ENCODE assay signal across 9 cellular contexts in genomic region chr14:93648440-93649168, GRCh38.
DNase-seq lines count a peak whose midpoint lies in the region; ATAC-seq and TF ChIP-seq lines count a peak whose summit lies in the region.
"Had no signal": no experiment of that assay in that cellular context is flagged by ENCODE, and none has a peak within 500 bp of the region (broad histone marks: within the 10 kb centered on the region; RNA-seq: fewer than 3 reads in every experiment).

No MANE protein-coding gene starts in this region.

- 53 to 59% methylated on average over 5 of the region's 5 CpGs for WGBS in heart right ventricle, 2 donors
- WGBS in right cardiac atrium: 56% methylated on average over 5 of the region's 5 CpGs

- no peaks in the 10 kb centered on the region for H3K36me3 ChIP-seq in heart right ventricle
- no peaks in the 10 kb centered on the region for H3K36me3 ChIP-seq in ascending aorta
- H3K36me3 ChIP-seq: pancreas had no signal

- H3K4me3 ChIP-seq in heart right ventricle (no peak overlapping the region), right cardiac atrium (ENCODE audit: low read length) (no peak overlapping the region), ascending aorta (no peak overlapping the region)
- H3K4me3 ChIP-seq: pancreas had no signal

- H3K27me3 ChIP-seq in heart right ventricle (peaks cover 0 to 4% (median 0%) of the 10 kb centered on the region in 7 donors), right cardiac atrium (ENCODE audit: control insufficient read depth, insufficient read depth) (no peaks in the 10 kb centered on the region), ascending aorta (no peaks in the 10 kb centered on the region)
- H3K27me3 ChIP-seq: pancreas had no signal

- no peak for DNase-seq in heart right ventricle
- DNase-seq in right cardiac atrium: no peak
- DNase-seq in NCI-H748 treated with DMSO at 0.1 percent for 48 hours (lab: John Stamatoyannopoulos, UW): peak; percentile 32
- DNase-seq in cerebellar cortex (ENCODE audit: low spot score): peak; percentile 39
- DNase-seq in stimulated activated CD8-positive, alpha-beta memory T cell treated with anti-CD3 and anti-CD28 coated beads, Interleukin-7, amount 100 ng/mL, for 24 hours (ENCODE audit: low read depth): peak; percentile 2
- DNase-seq in NCI-H1930 (lab: John Stamatoyannopoulos, UW): no peak
- no peak for DNase-seq in cortex of kidney (lab: John Stamatoyannopoulos, UW)
- DNase-seq in ascending aorta (ENCODE audit: low spot score in 2 of 2): no peak
- DNase-seq: pancreas had no signal

- H3K9me3 ChIP-seq in heart right ventricle (peaks cover 0 to 5% (median 0%) of the 10 kb centered on the region in 11 donors), right cardiac atrium (ENCODE audit: control insufficient read depth, low read length) (no peaks in the 10 kb centered on the region), ascending aorta (no peaks in the 10 kb centered on the region)
- H3K9me3 ChIP-seq: pancreas had no signal

- peak in 2 of 8 donors; percentile 46 to 57 for ATAC-seq in heart right ventricle
- ATAC-seq in right cardiac atrium: no peak

- H3K4me1 ChIP-seq in heart right ventricle: no peaks in the 10 kb centered on the region
- no peaks in the 10 kb centered on the region for H3K4me1 ChIP-seq in right cardiac atrium (ENCODE audit: control insufficient read depth, insufficient read depth, low read length)
- H3K4me1 ChIP-seq in ascending aorta: no peaks in the 10 kb centered on the region
- H3K4me1 ChIP-seq: pancreas had no signal

- intact Hi-C loops in heart right ventricle (cut with DNase I) (no loop called here), right cardiac atrium (cut with DNase I) (loop anchor here in 1 of 4 donors (5.0 kb wide), 1 partner anchor 254 kb away; no protein-coding TSS in a partner anchor), ascending aorta (cut with DNase I) (no loop called here)

- H3K27ac ChIP-seq in heart right ventricle (no peak overlapping the region), right cardiac atrium (ENCODE audit: low read length) (no peak overlapping the region), ascending aorta (no peak overlapping the region)
- H3K27ac ChIP-seq: pancreas had no signal

- TF ChIP-seq CTCF in heart right ventricle (IDR thresholded peaks at IDR 0.05) (peak in 6 of 9 donors; percentile 20 to 39 (median 25)), ascending aorta (IDR thresholded peaks at IDR 0.05) (no peak)

Comparison
In these comparisons a context has a peak if more than half of its experiments do, and no peak if none do; other contexts are left out.
1. DNase-seq: peak in NCI-H748 treated with DMSO at 0.1 percent for 48 hours (single experiment), cerebellar cortex (single experiment) and stimulated activated CD8-positive, alpha-beta memory T cell treated with anti-CD3 and anti-CD28 coated beads, Interleukin-7, amount 100 ng/mL, for 24 hours (single experiment); none in heart right ventricle (0 of 2), right cardiac atrium (0 of 3), NCI-H1930 (0 of 2), cortex of kidney (single experiment) and ascending aorta (0 of 2).
2. CTCF ChIP-seq: peak in heart right ventricle (6 of 9); none in ascending aorta (0 of 3).